Comparison of ENCODE assay signal across 2 cellular contexts in the genomic region with DNA sequence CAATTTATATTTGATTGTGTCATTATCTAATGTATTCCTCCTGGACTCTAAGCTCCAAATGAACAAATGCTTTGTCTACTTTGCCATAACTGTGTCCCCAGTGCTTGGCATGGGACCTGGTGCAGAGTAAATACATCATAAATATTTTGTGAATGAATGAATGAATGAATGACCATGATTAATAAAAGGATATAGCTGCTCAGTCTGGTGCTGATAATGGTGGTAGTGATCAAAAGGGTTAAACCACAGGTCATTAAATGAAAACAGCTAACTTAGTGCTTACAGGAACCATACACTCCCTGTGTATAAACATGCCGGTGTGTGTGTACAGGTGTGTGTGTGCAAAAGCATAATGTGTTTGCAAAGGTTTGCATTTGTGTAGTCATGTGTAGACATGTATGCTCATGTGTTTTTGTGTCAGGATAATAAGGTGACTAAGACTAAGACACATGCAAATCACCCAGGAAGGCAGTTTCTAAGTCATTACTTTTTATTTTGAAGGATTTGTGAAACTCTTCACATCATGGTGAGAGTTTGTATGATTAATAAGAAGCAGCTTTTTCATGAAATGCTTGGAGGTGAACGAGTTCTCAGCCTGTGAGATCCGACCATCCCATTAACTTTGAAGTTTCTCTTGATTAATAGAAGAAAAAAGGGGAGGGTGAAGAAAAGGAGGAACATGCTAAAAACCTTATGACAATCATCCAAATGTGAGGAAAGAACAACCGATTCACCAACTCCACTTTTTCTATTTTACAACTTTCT.
TF ChIP-seq lines count a peak whose summit lies in the region.

No MANE protein-coding gene starts in this region.

TF ChIP-seq in SK-N-SH, 30 proteins besides CTCF, POLR2A, EP300 and RAD21 (continued from another document):
- TF ChIP-seq ZBTB33 (IDR thresholded peaks at IDR 0.05; ENCODE audit: borderline replicate concordance, low read depth) (no peak), REST (IDR thresholded peaks at IDR 0.05; ENCODE audit: low read depth, low read length) (no peak), RFX5 (IDR thresholded peaks at IDR 0.05; ENCODE audit: low read length) (no peak), FOSL2 (IDR thresholded peaks at IDR 0.05; ENCODE audit: borderline replicate concordance, low read depth) (no peak), TEAD4 (IDR thresholded peaks at IDR 0.05; ENCODE audit: borderline replicate concordance, insufficient read depth) (no peak), SMC3 (IDR thresholded peaks at IDR 0.05; ENCODE audit: low read depth, low read length) (no peak), MEF2A (IDR thresholded peaks at IDR 0.05; ENCODE audit: borderline replicate concordance, low read depth) (no peak), IRF3 (IDR thresholded peaks at IDR 0.05; ENCODE audit: low read depth, low read length) (no peak)

TF ChIP-seq in WTC11, 78 proteins besides CTCF, POLR2A, EP300 and RAD21 (continued from another document):
- TF ChIP-seq, protein P1, sequence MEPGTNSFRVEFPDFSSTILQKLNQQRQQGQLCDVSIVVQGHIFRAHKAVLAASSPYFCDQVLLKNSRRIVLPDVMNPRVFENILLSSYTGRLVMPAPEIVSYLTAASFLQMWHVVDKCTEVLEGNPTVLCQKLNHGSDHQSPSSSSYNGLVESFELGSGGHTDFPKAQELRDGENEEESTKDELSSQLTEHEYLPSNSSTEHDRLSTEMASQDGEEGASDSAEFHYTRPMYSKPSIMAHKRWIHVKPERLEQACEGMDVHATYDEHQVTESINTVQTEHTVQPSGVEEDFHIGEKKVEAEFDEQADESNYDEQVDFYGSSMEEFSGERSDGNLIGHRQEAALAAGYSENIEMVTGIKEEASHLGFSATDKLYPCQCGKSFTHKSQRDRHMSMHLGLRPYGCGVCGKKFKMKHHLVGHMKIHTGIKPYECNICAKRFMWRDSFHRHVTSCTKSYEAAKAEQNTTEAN (CRISPR knock-in tag; IDR thresholded peaks at IDR 0.05): no peak
- TF ChIP-seq AR (CRISPR knock-in tag; IDR thresholded peaks at IDR 0.05) (no peak), ZNF232 (CRISPR knock-in tag; IDR thresholded peaks at IDR 0.05) (no peak), TEAD1 (CRISPR knock-in tag; IDR thresholded peaks at IDR 0.05) (no peak), HMGA2 (CRISPR knock-in tag; IDR thresholded peaks at IDR 0.05) (no peak), MLX (CRISPR knock-in tag; IDR thresholded peaks at IDR 0.05) (no peak), FOXP1 (CRISPR knock-in tag; IDR thresholded peaks at IDR 0.05; ENCODE audit: borderline replicate concordance) (no peak), RELA (CRISPR knock-in tag; IDR thresholded peaks at IDR 0.05; ENCODE audit: borderline replicate concordance) (no peak)
- TF ChIP-seq, protein P2, sequence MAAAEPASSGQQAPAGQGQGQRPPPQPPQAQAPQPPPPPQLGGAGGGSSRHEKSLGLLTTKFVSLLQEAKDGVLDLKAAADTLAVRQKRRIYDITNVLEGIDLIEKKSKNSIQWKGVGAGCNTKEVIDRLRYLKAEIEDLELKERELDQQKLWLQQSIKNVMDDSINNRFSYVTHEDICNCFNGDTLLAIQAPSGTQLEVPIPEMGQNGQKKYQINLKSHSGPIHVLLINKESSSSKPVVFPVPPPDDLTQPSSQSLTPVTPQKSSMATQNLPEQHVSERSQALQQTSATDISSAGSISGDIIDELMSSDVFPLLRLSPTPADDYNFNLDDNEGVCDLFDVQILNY (CRISPR knock-in tag; IDR thresholded peaks at IDR 0.05): no peak
- TF ChIP-seq, protein P3, sequence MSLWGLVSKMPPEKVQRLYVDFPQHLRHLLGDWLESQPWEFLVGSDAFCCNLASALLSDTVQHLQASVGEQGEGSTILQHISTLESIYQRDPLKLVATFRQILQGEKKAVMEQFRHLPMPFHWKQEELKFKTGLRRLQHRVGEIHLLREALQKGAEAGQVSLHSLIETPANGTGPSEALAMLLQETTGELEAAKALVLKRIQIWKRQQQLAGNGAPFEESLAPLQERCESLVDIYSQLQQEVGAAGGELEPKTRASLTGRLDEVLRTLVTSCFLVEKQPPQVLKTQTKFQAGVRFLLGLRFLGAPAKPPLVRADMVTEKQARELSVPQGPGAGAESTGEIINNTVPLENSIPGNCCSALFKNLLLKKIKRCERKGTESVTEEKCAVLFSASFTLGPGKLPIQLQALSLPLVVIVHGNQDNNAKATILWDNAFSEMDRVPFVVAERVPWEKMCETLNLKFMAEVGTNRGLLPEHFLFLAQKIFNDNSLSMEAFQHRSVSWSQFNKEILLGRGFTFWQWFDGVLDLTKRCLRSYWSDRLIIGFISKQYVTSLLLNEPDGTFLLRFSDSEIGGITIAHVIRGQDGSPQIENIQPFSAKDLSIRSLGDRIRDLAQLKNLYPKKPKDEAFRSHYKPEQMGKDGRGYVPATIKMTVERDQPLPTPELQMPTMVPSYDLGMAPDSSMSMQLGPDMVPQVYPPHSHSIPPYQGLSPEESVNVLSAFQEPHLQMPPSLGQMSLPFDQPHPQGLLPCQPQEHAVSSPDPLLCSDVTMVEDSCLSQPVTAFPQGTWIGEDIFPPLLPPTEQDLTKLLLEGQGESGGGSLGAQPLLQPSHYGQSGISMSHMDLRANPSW (CRISPR knock-in tag; conservative IDR thresholded peaks at IDR 0.05; ENCODE audit: low read depth): no peak
- TF ChIP-seq, protein P4, sequence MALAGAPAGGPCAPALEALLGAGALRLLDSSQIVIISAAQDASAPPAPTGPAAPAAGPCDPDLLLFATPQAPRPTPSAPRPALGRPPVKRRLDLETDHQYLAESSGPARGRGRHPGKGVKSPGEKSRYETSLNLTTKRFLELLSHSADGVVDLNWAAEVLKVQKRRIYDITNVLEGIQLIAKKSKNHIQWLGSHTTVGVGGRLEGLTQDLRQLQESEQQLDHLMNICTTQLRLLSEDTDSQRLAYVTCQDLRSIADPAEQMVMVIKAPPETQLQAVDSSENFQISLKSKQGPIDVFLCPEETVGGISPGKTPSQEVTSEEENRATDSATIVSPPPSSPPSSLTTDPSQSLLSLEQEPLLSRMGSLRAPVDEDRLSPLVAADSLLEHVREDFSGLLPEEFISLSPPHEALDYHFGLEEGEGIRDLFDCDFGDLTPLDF (CRISPR knock-in tag; IDR thresholded peaks at IDR 0.05): no peak
